Comparison of ENCODE assay signal across 1 cellular context in the genomic region with DNA sequence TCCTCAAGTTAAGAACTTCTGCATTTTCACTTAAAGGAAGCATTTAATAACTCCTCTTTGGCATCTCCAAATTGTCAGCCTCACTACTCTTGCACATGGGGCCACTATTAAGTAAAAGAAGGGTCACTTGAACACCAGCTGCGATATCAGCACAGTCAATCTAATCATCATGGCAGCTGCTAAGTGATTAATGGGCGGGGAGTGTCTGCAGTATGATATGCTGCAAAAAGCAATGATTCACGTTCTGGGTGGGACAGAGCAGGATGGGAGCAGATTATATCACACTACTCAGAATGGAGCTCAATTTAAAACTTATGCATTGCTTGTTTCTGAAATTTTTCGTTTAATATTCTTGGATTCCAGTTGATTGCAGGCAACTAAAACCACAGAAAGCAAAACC.
TF ChIP-seq lines count a peak whose summit lies in the region.

No MANE protein-coding gene starts in this region.

TF ChIP-seq in WTC11, 78 proteins besides CTCF, POLR2A, EP300 and RAD21 (continued from another document):
- TF ChIP-seq, protein P1, sequence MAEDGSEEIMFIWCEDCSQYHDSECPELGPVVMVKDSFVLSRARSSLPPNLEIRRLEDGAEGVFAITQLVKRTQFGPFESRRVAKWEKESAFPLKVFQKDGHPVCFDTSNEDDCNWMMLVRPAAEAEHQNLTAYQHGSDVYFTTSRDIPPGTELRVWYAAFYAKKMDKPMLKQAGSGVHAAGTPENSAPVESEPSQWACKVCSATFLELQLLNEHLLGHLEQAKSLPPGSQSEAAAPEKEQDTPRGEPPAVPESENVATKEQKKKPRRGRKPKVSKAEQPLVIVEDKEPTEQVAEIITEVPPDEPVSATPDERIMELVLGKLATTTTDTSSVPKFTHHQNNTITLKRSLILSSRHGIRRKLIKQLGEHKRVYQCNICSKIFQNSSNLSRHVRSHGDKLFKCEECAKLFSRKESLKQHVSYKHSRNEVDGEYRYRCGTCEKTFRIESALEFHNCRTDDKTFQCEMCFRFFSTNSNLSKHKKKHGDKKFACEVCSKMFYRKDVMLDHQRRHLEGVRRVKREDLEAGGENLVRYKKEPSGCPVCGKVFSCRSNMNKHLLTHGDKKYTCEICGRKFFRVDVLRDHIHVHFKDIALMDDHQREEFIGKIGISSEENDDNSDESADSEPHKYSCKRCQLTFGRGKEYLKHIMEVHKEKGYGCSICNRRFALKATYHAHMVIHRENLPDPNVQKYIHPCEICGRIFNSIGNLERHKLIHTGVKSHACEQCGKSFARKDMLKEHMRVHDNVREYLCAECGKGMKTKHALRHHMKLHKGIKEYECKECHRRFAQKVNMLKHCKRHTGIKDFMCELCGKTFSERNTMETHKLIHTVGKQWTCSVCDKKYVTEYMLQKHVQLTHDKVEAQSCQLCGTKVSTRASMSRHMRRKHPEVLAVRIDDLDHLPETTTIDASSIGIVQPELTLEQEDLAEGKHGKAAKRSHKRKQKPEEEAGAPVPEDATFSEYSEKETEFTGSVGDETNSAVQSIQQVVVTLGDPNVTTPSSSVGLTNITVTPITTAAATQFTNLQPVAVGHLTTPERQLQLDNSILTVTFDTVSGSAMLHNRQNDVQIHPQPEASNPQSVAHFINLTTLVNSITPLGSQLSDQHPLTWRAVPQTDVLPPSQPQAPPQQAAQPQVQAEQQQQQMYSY (CRISPR knock-in tag; IDR thresholded peaks at IDR 0.05) = no peak
- TF ChIP-seq, protein P2, sequence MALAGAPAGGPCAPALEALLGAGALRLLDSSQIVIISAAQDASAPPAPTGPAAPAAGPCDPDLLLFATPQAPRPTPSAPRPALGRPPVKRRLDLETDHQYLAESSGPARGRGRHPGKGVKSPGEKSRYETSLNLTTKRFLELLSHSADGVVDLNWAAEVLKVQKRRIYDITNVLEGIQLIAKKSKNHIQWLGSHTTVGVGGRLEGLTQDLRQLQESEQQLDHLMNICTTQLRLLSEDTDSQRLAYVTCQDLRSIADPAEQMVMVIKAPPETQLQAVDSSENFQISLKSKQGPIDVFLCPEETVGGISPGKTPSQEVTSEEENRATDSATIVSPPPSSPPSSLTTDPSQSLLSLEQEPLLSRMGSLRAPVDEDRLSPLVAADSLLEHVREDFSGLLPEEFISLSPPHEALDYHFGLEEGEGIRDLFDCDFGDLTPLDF (CRISPR knock-in tag; IDR thresholded peaks at IDR 0.05) = no peak
- TF ChIP-seq JUN (CRISPR knock-in tag; IDR thresholded peaks at IDR 0.05) = no peak
- no peak for TF ChIP-seq SMAD3 (CRISPR knock-in tag; IDR thresholded peaks at IDR 0.05; ENCODE audit: borderline replicate concordance)
- no peak for TF ChIP-seq E2F4 (CRISPR knock-in tag; IDR thresholded peaks at IDR 0.05; ENCODE audit: borderline replicate concordance, low read depth)
- TF ChIP-seq ZBTB43 (CRISPR knock-in tag; IDR thresholded peaks at IDR 0.05) = no peak
- TF ChIP-seq, protein P3, sequence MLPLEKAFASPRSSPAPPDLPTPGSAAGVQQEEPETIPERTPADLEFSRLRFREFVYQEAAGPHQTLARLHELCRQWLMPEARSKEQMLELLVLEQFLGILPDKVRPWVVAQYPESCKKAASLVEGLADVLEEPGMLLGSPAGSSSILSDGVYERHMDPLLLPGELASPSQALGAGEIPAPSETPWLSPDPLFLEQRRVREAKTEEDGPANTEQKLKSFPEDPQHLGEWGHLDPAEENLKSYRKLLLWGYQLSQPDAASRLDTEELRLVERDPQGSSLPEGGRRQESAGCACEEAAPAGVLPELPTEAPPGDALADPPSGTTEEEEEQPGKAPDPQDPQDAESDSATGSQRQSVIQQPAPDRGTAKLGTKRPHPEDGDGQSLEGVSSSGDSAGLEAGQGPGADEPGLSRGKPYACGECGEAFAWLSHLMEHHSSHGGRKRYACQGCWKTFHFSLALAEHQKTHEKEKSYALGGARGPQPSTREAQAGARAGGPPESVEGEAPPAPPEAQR (CRISPR knock-in tag; IDR thresholded peaks at IDR 0.05) = no peak
